1 cellular context compared by ENCODE assay signal in genomic region chr10:68804692-68805091, GRCh38.
TF ChIP-seq lines count a peak whose summit lies in the region.

No MANE protein-coding gene starts in this region.

TF ChIP-seq in HepG2, 621 proteins besides CTCF, POLR2A, EP300 and RAD21 (continued from another document):
- TF ChIP-seq AKNA (CRISPR knock-in tag; IDR thresholded peaks at IDR 0.05; ENCODE audit: borderline replicate concordance) (no peak), PREB (CRISPR knock-in tag; IDR thresholded peaks at IDR 0.05) (no peak), XBP1 (CRISPR knock-in tag; IDR thresholded peaks at IDR 0.05) (no peak), KDM1A (CRISPR knock-in tag; IDR thresholded peaks at IDR 0.05) (0 out of 2 replicates have a peak, but pooled peaks have one; percentile 30), ZNF225 (CRISPR knock-in tag; IDR thresholded peaks at IDR 0.05) (no peak), KLF13 (CRISPR knock-in tag; IDR thresholded peaks at IDR 0.05) (no peak), PLSCR1 (CRISPR knock-in tag; IDR thresholded peaks at IDR 0.05; ENCODE audit: borderline replicate concordance) (no peak), ZNF709 (CRISPR knock-in tag; IDR thresholded peaks at IDR 0.05) (no peak), ZNF18 (CRISPR knock-in tag; IDR thresholded peaks at IDR 0.05; ENCODE audit: insufficient replicate concordance) (no peak), ZNF879 (CRISPR knock-in tag; IDR thresholded peaks at IDR 0.05) (no peak), SNAPC4 (CRISPR knock-in tag; IDR thresholded peaks at IDR 0.05) (no peak)
